In genomic region chr2:207260947-207261346, GRCh38 we compare ENCODE assay signal across 22 cellular contexts.
DNase-seq lines count a peak whose midpoint lies in the region; ATAC-seq and TF ChIP-seq lines count a peak whose summit lies in the region.
"Had no signal": no experiment of that assay in that cellular context is flagged by ENCODE, and none has a peak within 500 bp of the region (broad histone marks: within the 10 kb centered on the region; RNA-seq: fewer than 3 reads in every experiment).

No MANE protein-coding gene starts in this region.

- POLR2A ChIA-PET in PC-3 (lab: Charles Lee; ENCODE audit: unreplicated experiment): no interaction called here

- H4K20me1 ChIP-seq in PC-3 (ENCODE audit: low read length): no peaks in the 10 kb centered on the region

- H3K36me3 ChIP-seq in PC-3 (ENCODE audit: low read depth, low read length) (no peaks in the 10 kb centered on the region), skeletal muscle satellite cell (ENCODE audit: insufficient read depth, low read length) (no peaks in the 10 kb centered on the region)
- H3K36me3 ChIP-seq: Peyer's patch, SJSA1 had no signal

- DNase-seq in EL (peak; percentile 53), PC-3 (peak; percentile 31), fibroblast of mammary gland (ENCODE audit: low read depth) (peak; percentile 49), NCI-H526 (lab: John Stamatoyannopoulos, UW) (no peak)
- DNase-seq: AML-193; C1 segment of cervical spinal cord; H7; KG1; NCI-H1105; NCI-H146; NCI-H2029 treated with DMSO at 0.1 percent for 48 hours; NCI-H226; NCI-H510A treated with DMSO at 0.1 percent for 48 hours; NCI-H774; NK-92 treated with Interleukin-12 subunit alpha and Interleukin-12 subunit beta, amount 100 ng/mL, for 24 hours; Peyer's patch had no signal

- H3K9me3 ChIP-seq in PC-3 (ENCODE audit: low read length): no peaks in the 10 kb centered on the region
- no peaks in the 10 kb centered on the region for H3K9me3 ChIP-seq in skeletal muscle satellite cell (replicated peaks; ENCODE audit: low read length)
- H3K9me3 ChIP-seq: Peyer's patch, SJSA1 had no signal

- H3K4me2 ChIP-seq in PC-3 (ENCODE audit: low read length) (0 out of 2 replicates have a peak overlapping the region, but pooled peaks have one; percentile 14), skeletal muscle satellite cell (ENCODE audit: low read length) (peak overlapping the region; percentile 26)

- TF ChIP-seq CTCF in PC-3 (conservative IDR thresholded peaks at IDR 0.05; ENCODE audit: low read depth, low read length) (no peak), fibroblast of mammary gland (conservative IDR thresholded peaks at IDR 0.05; ENCODE audit: control insufficient read depth, insufficient read depth, low read depth, low read length) (no peak)

- CTCF ChIA-PET in PC-3 (lab: Charles Lee): interaction anchor here (0.6 kb wide), 1 partner anchor 123 kb away, joined by 3 read pairs; no protein-coding TSS in a partner anchor

- H3K4me1 ChIP-seq in PC-3 (ENCODE audit: insufficient read depth, low read length) (peaks cover 56% of the 10 kb centered on the region), skeletal muscle satellite cell (ENCODE audit: control insufficient read depth, insufficient read depth, low read length) (peaks cover 55% of the 10 kb centered on the region)

- no TSS peak for BruUV-seq in PC-3 (replicated peaks; lab: Mats Ljungman, UMichigan)

- no peaks in the 10 kb centered on the region for H3K79me2 ChIP-seq in PC-3 (ENCODE audit: low read length)

- H3K4me3 ChIP-seq in PC-3 (ENCODE audit: low read length) (no peak overlapping the region), fibroblast of mammary gland (ENCODE audit: control insufficient read depth, low read depth, low read length) (no peak overlapping the region), skeletal muscle satellite cell (ENCODE audit: low read length) (no peak overlapping the region)
- H3K4me3 ChIP-seq: Peyer's patch, SJSA1 had no signal

- no peaks in the 10 kb centered on the region for H3K9me2 ChIP-seq in PC-3 (replicated peaks; ENCODE audit: low read length)

- no peak for ATAC-seq in PC-3
- no peak for ATAC-seq in HG03378 (IDR thresholded peaks at IDR 0.05; ENCODE audit: unreplicated experiment)
- ATAC-seq in HG03045 (IDR thresholded peaks at IDR 0.05; ENCODE audit: unreplicated experiment): no peak
- ATAC-seq in GM18502 (IDR thresholded peaks at IDR 0.05; ENCODE audit: poor library complexity, unreplicated experiment): no peak
- ATAC-seq: Right ventricle myocardium inferior had no signal

- no peak overlapping the region for H3K9ac ChIP-seq in PC-3 (ENCODE audit: low read length)
- H3K9ac ChIP-seq in skeletal muscle satellite cell (ENCODE audit: low read depth, low read length): no peak overlapping the region

- H3K27me3 ChIP-seq in PC-3 (ENCODE audit: low read length): no peaks in the 10 kb centered on the region
- no peaks in the 10 kb centered on the region for H3K27me3 ChIP-seq in skeletal muscle satellite cell (ENCODE audit: control insufficient read depth, insufficient read depth, low read length)
- H3K27me3 ChIP-seq: Peyer's patch, SJSA1 had no signal

- no peak overlapping the region for H2AFZ ChIP-seq in PC-3 (ENCODE audit: low read length)

- intact Hi-C loops in PC-3 (cut with micrococcal nuclease): no loop called here

- H3F3A ChIP-seq in PC-3 (ENCODE audit: low read length, unreplicated experiment): no peaks in the 10 kb centered on the region

- no peak overlapping the region for H3K27ac ChIP-seq in PC-3 (ENCODE audit: low read length)
- H3K27ac ChIP-seq: Peyer's patch had no signal

Comparison
In these comparisons a context has a peak if more than half of its experiments do, and no peak if none do; other contexts are left out.
1. DNase-seq: peak in EL (single experiment), PC-3 (single experiment) and fibroblast of mammary gland (single experiment); none in NCI-H526 (0 of 2).